In the genomic region with DNA sequence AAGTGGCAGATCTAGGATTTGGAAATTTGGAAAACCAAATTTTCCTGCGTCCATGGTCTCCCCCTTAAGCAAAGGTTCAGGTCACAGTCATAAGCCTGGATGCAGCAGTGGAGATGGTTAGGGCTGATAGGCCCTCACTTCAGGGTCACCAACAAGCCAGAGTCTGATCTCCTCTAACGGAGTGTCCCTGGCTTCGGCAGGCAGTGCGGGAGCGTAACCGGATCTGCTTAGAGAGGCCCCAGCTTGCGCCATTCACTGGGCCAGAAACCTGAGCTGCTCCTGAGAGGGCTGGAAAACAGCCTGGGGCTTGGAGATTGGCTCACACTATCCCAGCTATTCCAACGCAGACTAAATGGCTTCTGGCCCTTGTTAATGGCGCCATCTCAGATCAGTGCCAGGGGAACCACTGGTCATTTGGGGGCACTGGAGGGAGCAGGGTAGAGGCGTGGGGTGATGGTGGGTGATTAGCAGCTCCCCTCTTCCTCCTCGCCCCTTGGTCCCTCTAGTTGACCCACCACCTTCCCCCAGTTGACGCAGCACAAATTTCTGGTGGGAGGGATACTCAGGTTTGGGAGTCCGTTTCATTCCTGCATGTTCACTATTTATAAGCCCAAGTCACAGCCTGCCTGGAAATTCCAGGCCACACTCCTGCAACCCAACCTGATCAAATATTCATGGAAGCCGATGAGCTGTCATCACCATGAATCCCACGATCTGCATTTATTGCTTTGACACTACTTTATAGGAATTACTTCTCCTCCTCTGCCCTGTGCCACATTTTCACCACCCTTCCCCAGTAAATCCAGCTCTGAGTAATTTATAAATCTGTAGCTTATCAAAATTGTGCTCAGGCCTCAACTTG, we compare ENCODE assay signal across 11 cellular contexts.
DNase-seq lines count a peak whose midpoint lies in the region; ATAC-seq and TF ChIP-seq lines count a peak whose summit lies in the region.
"Had no signal": no experiment of that assay in that cellular context is flagged by ENCODE, and none has a peak within 500 bp of the region (broad histone marks: within the 10 kb centered on the region; RNA-seq: fewer than 3 reads in every experiment).

No MANE protein-coding gene starts in this region.

- H3K27me3 Mint-ChIP-seq in Calu3 (ENCODE audit: unreplicated experiment): no peaks in the 10 kb centered on the region

- intact Hi-C loops in Right ventricle myocardium inferior (cut with DNase I) (loop anchor here (2.0 to 5.0 kb wide), 2 partner anchors 47 to 66 kb away; no protein-coding TSS in a partner anchor), cardiac septum (cut with DNase I) (no loop called here), upper lobe of right lung (cut with DNase I) (no loop called here), Calu3 (cut with micrococcal nuclease; ENCODE audit: unreplicated experiment) (no loop called here)

- H3K4me3 ChIP-seq in upper lobe of right lung: no peak overlapping the region
- H3K4me3 ChIP-seq: spleen had no signal

- H3K27ac Mint-ChIP-seq in Calu3 (ENCODE audit: unreplicated experiment): no peak overlapping the region

- no peaks in the 10 kb centered on the region for H3K4me1 Mint-ChIP-seq in Calu3 (ENCODE audit: low read depth, unreplicated experiment)

- no peaks in the 10 kb centered on the region for H3K27me3 ChIP-seq in upper lobe of right lung
- H3K27me3 ChIP-seq: spleen had no signal

- CTCF ChIA-PET in Calu3 (lab: Charles Lee): no interaction called here

- no peaks in the 10 kb centered on the region for H3K9me3 ChIP-seq in upper lobe of right lung
- H3K9me3 ChIP-seq: spleen had no signal

- ATAC-seq in Right ventricle myocardium inferior: peak; percentile 91
- ATAC-seq in upper lobe of right lung: peak; percentile 72
- no peak for ATAC-seq in GM21423 (IDR thresholded peaks at IDR 0.05; ENCODE audit: unreplicated experiment)
- ATAC-seq: stimulated activated naive CD8-positive, alpha-beta T cell treated with anti-CD3 and anti-CD28 coated beads, Interleukin-15, Interleukin-2, amounts not matched to agents 100 U/mL and 50 U/mL, for 24 hours had no signal

- no peaks in the 10 kb centered on the region for H3K4me1 ChIP-seq in upper lobe of right lung

- no peaks in the 10 kb centered on the region for H3K9me3 Mint-ChIP-seq in Calu3 (ENCODE audit: low read depth, unreplicated experiment)

- no peaks in the 10 kb centered on the region for H3K36me3 ChIP-seq in upper lobe of right lung
- H3K36me3 ChIP-seq: spleen had no signal

- BruUV-seq in Calu3 (replicated peaks; lab: Mats Ljungman, UMichigan): no TSS peak

- no peak for TF ChIP-seq CTCF in upper lobe of right lung (IDR thresholded peaks at IDR 0.05)
- TF ChIP-seq CTCF in Calu3 (IDR thresholded peaks at IDR 0.05; ENCODE audit: unreplicated experiment): no peak

- H3K4me3 Mint-ChIP-seq in Calu3 (ENCODE audit: low read depth, unreplicated experiment): no peak overlapping the region

- no peak for DNase-seq in Right ventricle myocardium inferior (ENCODE audit: missing footprints)
- no peak for DNase-seq in cardiac septum (ENCODE audit: low spot score)
- peak in 10 of 61 donors; percentile 3 to 73 (median 18) for DNase-seq in caudate nucleus (lab: John Stamatoyannopoulos, UW)
- DNase-seq in kidney tubule cell (ENCODE audit: low spot score): peak; percentile 30
- peak; percentile 73 for DNase-seq in upper lobe of right lung
- DNase-seq in NCI-H1048 (lab: John Stamatoyannopoulos, UW): no peak
- DNase-seq in Calu3: no peak
- DNase-seq: NCI-H1105 treated with DMSO at 0.1 percent for 48 hours; spleen; stimulated activated naive CD8-positive, alpha-beta T cell treated with anti-CD3 and anti-CD28 coated beads, Interleukin-15, Interleukin-2, amounts not matched to agents 100 U/mL and 50 U/mL, for 24 hours had no signal

- no peaks in the 10 kb centered on the region for H3K36me3 Mint-ChIP-seq in Calu3 (ENCODE audit: insufficient read depth, unreplicated experiment)

- peak overlapping the region; percentile 2 for H3K27ac ChIP-seq in caudate nucleus (ENCODE audit: low read depth, low read length)
- H3K27ac ChIP-seq in upper lobe of right lung: no peak overlapping the region
- H3K27ac ChIP-seq: spleen had no signal

Comparison
In these comparisons a context has a peak if more than half of its experiments do, and no peak if none do; other contexts are left out.
1. DNase-seq: peak in kidney tubule cell (single experiment) and upper lobe of right lung (single experiment); none in Right ventricle myocardium inferior (single experiment), cardiac septum (single experiment), NCI-H1048 (single experiment) and Calu3 (single experiment).